In genomic region chr6:42375905-42376304, GRCh38 we compare ENCODE assay signal across 28 cellular contexts.
DNase-seq lines count a peak whose midpoint lies in the region; ATAC-seq and TF ChIP-seq lines count a peak whose summit lies in the region.
"Had no signal": no experiment of that assay in that cellular context is flagged by ENCODE, and none has a peak within 500 bp of the region (broad histone marks: within the 10 kb centered on the region; RNA-seq: fewer than 3 reads in every experiment).

No MANE protein-coding gene starts in this region.

- H3K27ac ChIP-seq in HL-60 (replicated peaks) (peak overlapping the region; percentile 15), hepatocyte (no peak overlapping the region)
- H3K27ac ChIP-seq: PC-9, testis had no signal

- no peak overlapping the region for H2AFZ ChIP-seq in hepatocyte
- H2AFZ ChIP-seq: PC-9 had no signal

- H3K27me3 Mint-ChIP-seq in activated naive CD4-positive, alpha-beta T cell treated with anti-CD3 and anti-CD28 coated beads, Interleukin-2, amount 10 ng/mL, durations not matched to agents 7 days and 5 days, result no peaks in the 10 kb centered on the region
- H3K27me3 Mint-ChIP-seq in central memory CD8-positive, alpha-beta T cell, result no peaks in the 10 kb centered on the region
- H3K27me3 Mint-ChIP-seq: activated naive CD8-positive, alpha-beta T cell treated with anti-CD3 and anti-CD28 coated beads, Interleukin-2, amount 50 U/mL, for 24 hours; stimulated activated naive CD8-positive, alpha-beta T cell treated with anti-CD3 and anti-CD28 coated beads, Interleukin-15, Interleukin-2, amounts not matched to agents 100 ng/mL and 50 ng/mL, for 24 hours had no signal

- H3K9me2 ChIP-seq in hepatocyte (replicated peaks; ENCODE audit: insufficient read depth), result no peaks in the 10 kb centered on the region
- H3K9me2 ChIP-seq: SK-N-SH had no signal

- H3K9me3 ChIP-seq in hepatocyte (ENCODE audit: low read depth), result no peaks in the 10 kb centered on the region
- H3K9me3 ChIP-seq: SK-N-SH, testis had no signal

- no peaks in the 10 kb centered on the region for H4K20me1 ChIP-seq in hepatocyte (ENCODE audit: insufficient read depth, poor library complexity, severe bottlenecking)

- no peaks in the 10 kb centered on the region for H3K27me3 ChIP-seq in HL-60 (ENCODE audit: insufficient read depth, poor library complexity, severe bottlenecking)
- no peaks in the 10 kb centered on the region for H3K27me3 ChIP-seq in hepatocyte
- H3K27me3 ChIP-seq: testis had no signal

- H3K4me3 ChIP-seq in HL-60 (replicated peaks; ENCODE audit: insufficient read depth, low read length) (no peak overlapping the region), hepatocyte (no peak overlapping the region)
- H3K4me3 ChIP-seq: K562, PC-9, smooth muscle cell, testis had no signal

- H3K36me3 ChIP-seq in hepatocyte (replicated peaks; ENCODE audit: insufficient read depth, low read depth), result no peaks in the 10 kb centered on the region

- CTCF ChIA-PET in activated naive CD4-positive, alpha-beta T cell treated with anti-CD3 and anti-CD28 coated beads, Interleukin-2, amount 10 ng/mL, durations not matched to agents 7 days and 5 days (lab: Charles Lee), result interaction anchor here (1.3 kb wide), 1 partner anchor 9 kb away, joined by 3 read pairs; no protein-coding TSS in a partner anchor

- no peak for ATAC-seq in central memory CD8-positive, alpha-beta T cell (replicated peaks; ENCODE audit: extremely low read depth, poor library complexity, severe bottlenecking)
- ATAC-seq in stimulated activated effector memory CD8-positive, alpha-beta T cell treated with anti-CD3 and anti-CD28 coated beads, Interleukin-12 subunit alpha, Interleukin-12 subunit beta, amount 100 ng/mL, for 72 hours, result no peak
- ATAC-seq: activated naive CD8-positive, alpha-beta T cell treated with anti-CD3 and anti-CD28 coated beads, Interleukin-2, amount 50 U/mL, for 24 hours; K562; left lobe of liver; right cardiac atrium; Right ventricle myocardium inferior had no signal

- no peak for TF ChIP-seq CTCF in HL-60 (IDR thresholded peaks at IDR 0.05; ENCODE audit: insufficient read depth, low read length)
- no peak for TF ChIP-seq CTCF in hepatocyte (IDR thresholded peaks at IDR 0.05; ENCODE audit: poor library complexity)

- H3K79me2 ChIP-seq in hepatocyte, result peaks cover 22% of the 10 kb centered on the region

- no peaks in the 10 kb centered on the region for H3K9me3 Mint-ChIP-seq in activated naive CD4-positive, alpha-beta T cell treated with anti-CD3 and anti-CD28 coated beads, Interleukin-2, amount 10 ng/mL, durations not matched to agents 7 days and 5 days
- no peaks in the 10 kb centered on the region for H3K9me3 Mint-ChIP-seq in central memory CD8-positive, alpha-beta T cell
- no peaks in the 10 kb centered on the region for H3K9me3 Mint-ChIP-seq in stimulated activated effector memory CD8-positive, alpha-beta T cell treated with anti-CD3 and anti-CD28 coated beads, Interleukin-12 subunit alpha, Interleukin-12 subunit beta, amount 100 ng/mL, for 72 hours
- H3K9me3 Mint-ChIP-seq: activated naive CD8-positive, alpha-beta T cell treated with anti-CD3 and anti-CD28 coated beads, Interleukin-2, amount 50 U/mL, for 24 hours; stimulated activated naive CD8-positive, alpha-beta T cell treated with anti-CD3 and anti-CD28 coated beads, Interleukin-15, Interleukin-2, amounts not matched to agents 100 ng/mL and 50 ng/mL, for 24 hours had no signal

- H3K4me3 Mint-ChIP-seq in activated naive CD4-positive, alpha-beta T cell treated with anti-CD3 and anti-CD28 coated beads, Interleukin-2, amount 10 ng/mL, durations not matched to agents 7 days and 5 days, result no peak overlapping the region
- no peak overlapping the region for H3K4me3 Mint-ChIP-seq in central memory CD8-positive, alpha-beta T cell
- peak overlapping the region; percentile 5 for H3K4me3 Mint-ChIP-seq in stimulated activated effector memory CD8-positive, alpha-beta T cell treated with anti-CD3 and anti-CD28 coated beads, Interleukin-12 subunit alpha, Interleukin-12 subunit beta, amount 100 ng/mL, for 72 hours
- H3K4me3 Mint-ChIP-seq: activated naive CD8-positive, alpha-beta T cell treated with anti-CD3 and anti-CD28 coated beads, Interleukin-2, amount 50 U/mL, for 24 hours; stimulated activated naive CD8-positive, alpha-beta T cell treated with anti-CD3 and anti-CD28 coated beads, Interleukin-15, Interleukin-2, amounts not matched to agents 100 ng/mL and 50 ng/mL, for 24 hours had no signal

- peak; percentile 3 for DNase-seq in activated naive CD4-positive, alpha-beta T cell treated with anti-CD3 and anti-CD28 coated beads, Interleukin-2, amount 10 ng/mL, durations not matched to agents 7 days and 5 days
- DNase-seq in activated naive CD4-positive, alpha-beta T cell treated with anti-CD3 and anti-CD28 coated beads, Interleukin-2, amount 50 U/mL, for 16 hours, result no peak
- DNase-seq in HL-60 (ENCODE audit: low read depth in 1 of 2, low spot score in 1 of 2) (no peak), LoVo (ENCODE audit: low spot score) (no peak), SW480 (ENCODE audit: low spot score) (no peak), hepatocyte (ENCODE audit: low spot score) (no peak)
- no peak for DNase-seq in central memory CD8-positive, alpha-beta T cell (ENCODE audit: low spot score in 2 of 2)
- DNase-seq in stimulated activated effector memory CD8-positive, alpha-beta T cell treated with anti-CD3 and anti-CD28 coated beads, Interleukin-12 subunit alpha, Interleukin-12 subunit beta, amount 100 ng/mL, for 72 hours (ENCODE audit: low spot score in 2 of 2), result no peak
- DNase-seq: activated naive CD8-positive, alpha-beta T cell treated with anti-CD3 and anti-CD28 coated beads, Interleukin-2, amount 50 U/mL, for 24 hours; Calu3; cortex of kidney; DND-41; glutamatergic neuron; GOT3; mesenchymal stem cell; NCI-H1417; NCI-H2029 treated with DMSO at 0.1 percent for 48 hours; NCI-H2227 treated with DMSO at 0.1 percent for 48 hours; PC-9; posterior cingulate gyrus; right cardiac atrium; SK-N-SH; testis had no signal

- H3K4me1 Mint-ChIP-seq in activated naive CD4-positive, alpha-beta T cell treated with anti-CD3 and anti-CD28 coated beads, Interleukin-2, amount 10 ng/mL, durations not matched to agents 7 days and 5 days, result peaks cover 64% of the 10 kb centered on the region
- peaks cover 78% of the 10 kb centered on the region for H3K4me1 Mint-ChIP-seq in central memory CD8-positive, alpha-beta T cell
- H3K4me1 Mint-ChIP-seq in stimulated activated effector memory CD8-positive, alpha-beta T cell treated with anti-CD3 and anti-CD28 coated beads, Interleukin-12 subunit alpha, Interleukin-12 subunit beta, amount 100 ng/mL, for 72 hours, result peaks cover 79% of the 10 kb centered on the region

- WGBS in hepatocyte (ENCODE audit: low lambda C conversion rate, missing lambda C conversion rate), result 90% methylated on average over 4 of the region's 4 CpGs

- H3K4me2 ChIP-seq in hepatocyte, result no peak overlapping the region
- H3K4me2 ChIP-seq: PC-9, SK-N-SH, smooth muscle cell had no signal

- H3K36me3 Mint-ChIP-seq in activated naive CD4-positive, alpha-beta T cell treated with anti-CD3 and anti-CD28 coated beads, Interleukin-2, amount 10 ng/mL, durations not matched to agents 7 days and 5 days, result peaks cover 8% of the 10 kb centered on the region
- H3K36me3 Mint-ChIP-seq in central memory CD8-positive, alpha-beta T cell (ENCODE audit: insufficient read depth), result peaks cover 5% of the 10 kb centered on the region
- H3K36me3 Mint-ChIP-seq in stimulated activated effector memory CD8-positive, alpha-beta T cell treated with anti-CD3 and anti-CD28 coated beads, Interleukin-12 subunit alpha, Interleukin-12 subunit beta, amount 100 ng/mL, for 72 hours, result peaks cover 36% of the 10 kb centered on the region

- H3K4me1 ChIP-seq in hepatocyte (ENCODE audit: insufficient read depth), result no peaks in the 10 kb centered on the region

- H3K27ac Mint-ChIP-seq in activated naive CD4-positive, alpha-beta T cell treated with anti-CD3 and anti-CD28 coated beads, Interleukin-2, amount 10 ng/mL, durations not matched to agents 7 days and 5 days, result peak overlapping the region; percentile 76
- H3K27ac Mint-ChIP-seq in central memory CD8-positive, alpha-beta T cell (ENCODE audit: low read depth), result peak overlapping the region; percentile 8
- H3K27ac Mint-ChIP-seq in stimulated activated effector memory CD8-positive, alpha-beta T cell treated with anti-CD3 and anti-CD28 coated beads, Interleukin-12 subunit alpha, Interleukin-12 subunit beta, amount 100 ng/mL, for 72 hours, result peak overlapping the region; percentile 26
- H3K27ac Mint-ChIP-seq: activated naive CD8-positive, alpha-beta T cell treated with anti-CD3 and anti-CD28 coated beads, Interleukin-2, amount 50 U/mL, for 24 hours; stimulated activated naive CD8-positive, alpha-beta T cell treated with anti-CD3 and anti-CD28 coated beads, Interleukin-15, Interleukin-2, amounts not matched to agents 100 ng/mL and 50 ng/mL, for 24 hours had no signal

Comparison
In these comparisons a context has a peak if more than half of its experiments do, and no peak if none do; other contexts are left out.
1. H3K27ac Mint-ChIP-seq: peak in every context shown above with its lines; median percentile 76 in activated naive CD4-positive, alpha-beta T cell treated with anti-CD3 and anti-CD28 coated beads, Interleukin-2, amount 10 ng/mL, durations not matched to agents 7 days and 5 days; 26 in stimulated activated effector memory CD8-positive, alpha-beta T cell treated with anti-CD3 and anti-CD28 coated beads, Interleukin-12 subunit alpha, Interleukin-12 subunit beta, amount 100 ng/mL, for 72 hours; 8 in central memory CD8-positive, alpha-beta T cell.